Comparison of ENCODE assay signal across 8 cellular contexts in the genomic region with DNA sequence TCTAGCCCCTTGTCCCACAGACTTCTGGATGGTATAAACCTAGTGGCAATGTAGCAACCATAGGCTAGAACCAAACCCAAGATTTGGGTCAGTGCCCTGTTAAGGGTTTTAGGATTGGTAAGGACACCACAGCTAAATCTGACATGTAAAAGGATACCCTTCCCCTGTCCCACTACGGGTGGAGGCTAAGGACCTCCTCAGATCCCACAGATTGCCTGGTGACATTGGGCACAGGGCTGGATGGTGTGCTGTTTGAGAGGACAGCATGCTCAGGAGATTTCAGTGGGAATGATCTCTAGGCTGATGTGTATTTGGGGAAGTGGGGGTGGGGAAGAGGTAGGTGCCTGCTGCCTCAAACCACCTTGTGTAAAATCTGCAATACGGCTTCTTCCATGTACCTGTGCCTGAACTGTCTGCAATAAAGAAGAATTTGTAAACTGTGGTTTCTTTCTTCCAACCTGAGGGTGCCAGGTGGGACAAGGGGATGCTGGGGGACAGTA. TPM values are rescaled to one million over a fixed set of nuclear protein-coding genes. Genes with fewer than 3 reads are reported as not detected.
DNase-seq lines count a peak whose midpoint lies in the region; ATAC-seq and TF ChIP-seq lines count a peak whose summit lies in the region.

No MANE protein-coding gene starts in this region.

- H3K27ac ChIP-seq in right atrium auricular region (peak overlapping the region; percentile 67 to 83), angular gyrus (ENCODE audit: low read depth, low read length) (peak overlapping the region; percentile 81), upper lobe of right lung (peak overlapping the region; percentile 79)

- ATAC-seq in upper lobe of right lung: no peak
- ATAC-seq in GM18873 (IDR thresholded peaks at IDR 0.05; ENCODE audit: low FRiP score, unreplicated experiment): no peak
- ATAC-seq in GM18907 (IDR thresholded peaks at IDR 0.05; ENCODE audit: unreplicated experiment): no peak

- peaks cover 61% of the 10 kb centered on the region for H3K36me3 ChIP-seq in right atrium auricular region
- H3K36me3 ChIP-seq in upper lobe of right lung: peaks cover 51% of the 10 kb centered on the region

- H3K27me3 ChIP-seq in right atrium auricular region (no peaks in the 10 kb centered on the region), mononuclear cell (ENCODE audit: insufficient read depth, low read length) (no peaks in the 10 kb centered on the region), upper lobe of right lung (no peaks in the 10 kb centered on the region)

- intact Hi-C loops in cardiac septum (cut with DNase I): loop anchor here (2.0 kb wide), 1 partner anchor 29 kb away; a partner anchor contains a TSS
- intact Hi-C loops in upper lobe of right lung (cut with DNase I): no loop called here

- TF ChIP-seq CTCF in right atrium auricular region (IDR thresholded peaks at IDR 0.05): no peak
- TF ChIP-seq CTCF in upper lobe of right lung (IDR thresholded peaks at IDR 0.05): no peak

- H3K4me3 ChIP-seq in right atrium auricular region: peak overlapping the region in 1 of 2 donors; percentile 86
- H3K4me3 ChIP-seq in mononuclear cell (ENCODE audit: low read length): peak overlapping the region; percentile 91
- H3K4me3 ChIP-seq in upper lobe of right lung: peak overlapping the region; percentile 93

- H3K9me3 ChIP-seq in right atrium auricular region (no peaks in the 10 kb centered on the region), mononuclear cell (ENCODE audit: low read depth, low read length) (no peaks in the 10 kb centered on the region), upper lobe of right lung (no peaks in the 10 kb centered on the region)

- H3K4me1 ChIP-seq in right atrium auricular region (peaks cover 0 to 28% of the 10 kb centered on the region in 2 donors), mononuclear cell (ENCODE audit: insufficient read depth, low read length) (peaks cover 36% of the 10 kb centered on the region), upper lobe of right lung (peaks cover 21% of the 10 kb centered on the region)

- no peak for DNase-seq in right atrium auricular region (ENCODE audit: low spot score)
- no peak for DNase-seq in cardiac septum (ENCODE audit: low spot score)
- no peak for DNase-seq in upper lobe of right lung
- DNase-seq in cortex of kidney (lab: John Stamatoyannopoulos, UW): no peak

RNA-seq across cellular contexts. Expression of a gene that starts 0.7 kb away (rescaled TPM):
- 10 to 100 TPM; 21.2 to 39.5 TPM for total RNA-seq in right atrium auricular region
- 43.8 TPM for total RNA-seq in cardiac septum
- 48.1 TPM for total RNA-seq in mononuclear cell
- total RNA-seq in upper lobe of right lung: 48.8 TPM

RNA-seq across cellular contexts. Expression of a gene that starts 12.5 kb away (rescaled TPM):
- total RNA-seq in right atrium auricular region: not detected
- total RNA-seq in cardiac septum: 2.1 TPM
- not detected for total RNA-seq in mononuclear cell
- total RNA-seq in upper lobe of right lung: 0.69 TPM

RNA-seq across cellular contexts. Expression of a gene that starts 20.9 kb away (rescaled TPM):
- total RNA-seq in right atrium auricular region: 10 to 100 TPM; 18.4 to 23.2 TPM
- total RNA-seq in cardiac septum: 22.6 TPM
- total RNA-seq in mononuclear cell: 4.3 TPM
- total RNA-seq in upper lobe of right lung: 29.7 TPM

RNA-seq across cellular contexts. Expression of a gene that starts 24.7 kb away (rescaled TPM):
- total RNA-seq in right atrium auricular region: 10 to 100 TPM in 1 of 2 donors, 1 to 10 TPM in 1; 8.7 to 19.1 TPM
- 27.9 TPM for total RNA-seq in cardiac septum
- 20.8 TPM for total RNA-seq in mononuclear cell
- 30.0 TPM for total RNA-seq in upper lobe of right lung

RNA-seq across cellular contexts. Expression of a gene that starts 25.4 kb away (rescaled TPM):
- total RNA-seq in right atrium auricular region (100 to 1,000 TPM in 1 of 2 donors, 10 to 100 TPM in 1; 44.6 to 132 TPM), cardiac septum (87.1 TPM), mononuclear cell (89.1 TPM), upper lobe of right lung (55.0 TPM)
